In genomic region chr14:50677527-50678063, GRCh38 we compare ENCODE assay signal across 8 cellular contexts. TPM values are rescaled to one million over a fixed set of nuclear protein-coding genes. Genes with fewer than 3 reads are reported as not detected.
A peak's percentile ranks its signal among the peaks of the same experiment; 100 is the strongest.
DNase-seq lines count a peak whose midpoint lies in the region; ATAC-seq and TF ChIP-seq lines count a peak whose summit lies in the region.

No MANE protein-coding gene starts in this region.

- H3K27me3 Mint-ChIP-seq in natural killer cell treated with Interleukin-12 subunit alpha and Interleukin-12 subunit beta and Interleukin-15 and Interleukin-18, amount 100 ng/mL, for 72 hours = peaks cover 15 to 17% of the 10 kb centered on the region in 2 donors
- H3K27me3 Mint-ChIP-seq in natural killer cell (ENCODE audit: low read depth in 2 of 2) = peaks cover 8 to 36% of the 10 kb centered on the region in 2 donors
- no peaks in the 10 kb centered on the region for H3K27me3 Mint-ChIP-seq in stimulated activated naive B cell treated with anti-CD40 and anti-IgM and Interleukin-4, amounts not matched to agents 10 μg/mL and 1 μg/mL and 100 μg/mL, for 72 hours

- peak overlapping the region; percentile 16 for H3K4me3 ChIP-seq in NB4 (ENCODE audit: low read depth, low read length)

- no peaks in the 10 kb centered on the region for H3K9me3 Mint-ChIP-seq in natural killer cell treated with Interleukin-12 subunit alpha and Interleukin-12 subunit beta and Interleukin-15 and Interleukin-18, amount 100 ng/mL, for 72 hours
- H3K9me3 Mint-ChIP-seq in natural killer cell = no peaks in the 10 kb centered on the region
- H3K9me3 Mint-ChIP-seq in stimulated activated naive B cell treated with anti-CD40 and anti-IgM and Interleukin-4, amounts not matched to agents 10 μg/mL and 1 μg/mL and 100 μg/mL, for 72 hours = no peaks in the 10 kb centered on the region

- no peaks in the 10 kb centered on the region for H3K36me3 Mint-ChIP-seq in natural killer cell treated with Interleukin-12 subunit alpha and Interleukin-12 subunit beta and Interleukin-15 and Interleukin-18, amount 100 ng/mL, for 72 hours
- no peaks in the 10 kb centered on the region for H3K36me3 Mint-ChIP-seq in natural killer cell
- H3K36me3 Mint-ChIP-seq in stimulated activated naive B cell treated with anti-CD40 and anti-IgM and Interleukin-4, amounts not matched to agents 10 μg/mL and 1 μg/mL and 100 μg/mL, for 72 hours = no peaks in the 10 kb centered on the region

- no peak for TF ChIP-seq CTCF in natural killer cell (IDR thresholded peaks at IDR 0.05)
- TF ChIP-seq CTCF in NB4 (IDR thresholded peaks at IDR 0.05; ENCODE audit: low read depth, low read length) = no peak

- no peak for ATAC-seq in natural killer cell treated with Interleukin-12 subunit alpha and Interleukin-12 subunit beta and Interleukin-15 and Interleukin-18, amount 100 ng/mL, for 72 hours
- ATAC-seq in natural killer cell (no peak), GM18870 (IDR thresholded peaks at IDR 0.05; ENCODE audit: unreplicated experiment) (no peak)
- peak; percentile 91 to 93 for ATAC-seq in stimulated activated naive B cell treated with anti-CD40 and anti-IgM and Interleukin-4, amounts not matched to agents 10 μg/mL and 1 μg/mL and 100 μg/mL, for 72 hours (replicated peaks)

- no peak for DNase-seq in natural killer cell treated with Interleukin-12 subunit alpha and Interleukin-12 subunit beta and Interleukin-15 and Interleukin-18, amount 100 ng/mL, for 72 hours (ENCODE audit: low spot score)
- DNase-seq in natural killer cell = no peak
- peak; percentile 66 for DNase-seq in NB4 (ENCODE audit: low read depth)
- DNase-seq in dermis microvascular lymphatic vessel endothelial cell (ENCODE audit: low read depth in 2 of 2) = peak; percentile 40 to 79
- DNase-seq in stimulated activated naive B cell treated with anti-CD40 and anti-IgM and Interleukin-4, amounts not matched to agents 10 μg/mL and 1 μg/mL and 100 μg/mL, for 72 hours = peak; percentile 15
- DNase-seq in cerebellar cortex (ENCODE audit: low spot score) = no peak
- DNase-seq in NCI-H2107 (lab: John Stamatoyannopoulos, UW) = no peak

- TF ChIP-seq POLR2A in NB4 (IDR thresholded peaks at IDR 0.05; ENCODE audit: extremely low read depth, insufficient read length) = no peak

- H3K4me1 Mint-ChIP-seq in natural killer cell treated with Interleukin-12 subunit alpha and Interleukin-12 subunit beta and Interleukin-15 and Interleukin-18, amount 100 ng/mL, for 72 hours (ENCODE audit: low read depth in 2 of 2) = peaks cover 7 to 16% of the 10 kb centered on the region in 2 donors
- no peaks in the 10 kb centered on the region for H3K4me1 Mint-ChIP-seq in natural killer cell
- H3K4me1 Mint-ChIP-seq in stimulated activated naive B cell treated with anti-CD40 and anti-IgM and Interleukin-4, amounts not matched to agents 10 μg/mL and 1 μg/mL and 100 μg/mL, for 72 hours = peaks cover 23 to 36% of the 10 kb centered on the region in 2 donors

- H3K27ac Mint-ChIP-seq in natural killer cell treated with Interleukin-12 subunit alpha and Interleukin-12 subunit beta and Interleukin-15 and Interleukin-18, amount 100 ng/mL, for 72 hours = no peak overlapping the region
- H3K27ac Mint-ChIP-seq in natural killer cell = no peak overlapping the region
- peak overlapping the region; percentile 82 for H3K27ac Mint-ChIP-seq in stimulated activated naive B cell treated with anti-CD40 and anti-IgM and Interleukin-4, amounts not matched to agents 10 μg/mL and 1 μg/mL and 100 μg/mL, for 72 hours

- intact Hi-C loops in natural killer cell (cut with micrococcal nuclease) = no loop called here

- H3K4me3 Mint-ChIP-seq in natural killer cell treated with Interleukin-12 subunit alpha and Interleukin-12 subunit beta and Interleukin-15 and Interleukin-18, amount 100 ng/mL, for 72 hours = peak overlapping the region; percentile 31
- H3K4me3 Mint-ChIP-seq in natural killer cell = no peak overlapping the region
- peak overlapping the region; percentile 68 to 80 for H3K4me3 Mint-ChIP-seq in stimulated activated naive B cell treated with anti-CD40 and anti-IgM and Interleukin-4, amounts not matched to agents 10 μg/mL and 1 μg/mL and 100 μg/mL, for 72 hours

RNA-seq across cellular contexts. Expression of gene SAV1, which starts 9.5 kb away (rescaled TPM):
- total RNA-seq in natural killer cell treated with Interleukin-12 subunit alpha and Interleukin-12 subunit beta and Interleukin-15 and Interleukin-18, amount 100 ng/mL, for 72 hours = 1 to 10 TPM; 7.5 to 9.4 TPM
- 1 to 10 TPM; 3.0 to 6.6 (median 6.6) TPM for total RNA-seq in natural killer cell
- 13.0 and 14.2 TPM in 2 replicates for total RNA-seq in dermis microvascular lymphatic vessel endothelial cell

Comparison
In these comparisons a context has a peak if more than half of its experiments do, and no peak if none do; other contexts are left out.
1. ATAC-seq: peak in stimulated activated naive B cell treated with anti-CD40 and anti-IgM and Interleukin-4, amounts not matched to agents 10 μg/mL and 1 μg/mL and 100 μg/mL, for 72 hours (2 of 2); none in natural killer cell treated with Interleukin-12 subunit alpha and Interleukin-12 subunit beta and Interleukin-15 and Interleukin-18, amount 100 ng/mL, for 72 hours (0 of 2), natural killer cell (0 of 3) and GM18870 (single experiment).
2. DNase-seq: peak in NB4 (single experiment), dermis microvascular lymphatic vessel endothelial cell (2 of 2) and stimulated activated naive B cell treated with anti-CD40 and anti-IgM and Interleukin-4, amounts not matched to agents 10 μg/mL and 1 μg/mL and 100 μg/mL, for 72 hours (single experiment); none in natural killer cell treated with Interleukin-12 subunit alpha and Interleukin-12 subunit beta and Interleukin-15 and Interleukin-18, amount 100 ng/mL, for 72 hours (single experiment), natural killer cell (single experiment), cerebellar cortex (single experiment) and NCI-H2107 (single experiment).